In the genomic region with DNA sequence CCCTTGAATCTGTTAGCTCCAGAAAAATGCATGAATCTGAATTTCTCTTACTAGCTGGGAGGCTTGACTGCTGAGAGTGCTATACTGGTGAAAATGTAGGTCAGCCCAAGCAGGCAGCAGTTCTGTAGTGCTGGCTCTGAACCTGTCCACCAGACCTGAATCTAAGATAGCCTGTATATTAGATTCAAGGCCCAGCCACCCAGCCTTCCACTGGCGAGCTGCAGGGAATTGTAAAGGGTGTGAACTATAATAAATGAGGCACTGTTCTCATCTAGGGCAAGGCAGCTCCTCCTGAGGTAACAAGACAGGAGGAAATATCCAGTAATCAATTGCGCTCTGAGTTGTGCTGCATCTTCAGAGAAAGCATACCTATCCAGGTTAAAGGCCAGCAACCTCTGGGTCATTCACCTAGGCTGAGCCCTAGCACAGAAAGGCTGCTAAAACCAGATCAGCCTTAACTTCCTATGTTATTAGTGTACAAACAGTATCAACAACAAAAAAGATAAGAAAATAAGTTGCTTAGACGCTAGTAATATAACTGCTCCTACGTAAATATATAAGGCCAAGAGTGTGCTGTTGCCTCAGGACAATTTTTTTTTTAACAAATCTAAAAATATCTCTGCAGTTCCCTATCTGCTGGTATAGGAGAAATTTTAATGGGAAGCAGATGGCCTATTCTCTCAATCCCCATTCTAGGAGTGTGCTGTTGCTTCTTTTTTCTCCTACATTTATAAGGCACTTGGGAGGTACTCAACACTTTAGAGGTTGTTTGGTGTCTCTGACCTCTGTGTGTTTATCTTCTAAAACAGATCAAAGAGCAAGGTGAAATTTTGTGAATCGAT, we compare ENCODE assay signal across 1 cellular context.
TF ChIP-seq lines count a peak whose summit lies in the region.

No MANE protein-coding gene starts in this region.

TF ChIP-seq in HepG2, 621 proteins besides CTCF, POLR2A, EP300 and RAD21 (continued from another document and continues in another):
- TF ChIP-seq ZNF34 (CRISPR knock-in tag; IDR thresholded peaks at IDR 0.05; ENCODE audit: borderline replicate concordance) (no peak), HDAC1 (CRISPR knock-in tag; IDR thresholded peaks at IDR 0.05) (peak; percentile 44; the same call in 1 of the 2 replicates), ZNF30 (CRISPR knock-in tag; IDR thresholded peaks at IDR 0.05) (no peak), FOXO4 (CRISPR knock-in tag; conservative IDR thresholded peaks at IDR 0.05) (no peak), MEF2D (CRISPR knock-in tag; IDR thresholded peaks at IDR 0.05) (no peak), SUZ12 (IDR thresholded peaks at IDR 0.05; ENCODE audit: low read depth, low read length) (no peak), ERF (CRISPR knock-in tag; IDR thresholded peaks at IDR 0.05) (no peak), TEAD2 (CRISPR knock-in tag; IDR thresholded peaks at IDR 0.05) (no peak), ZNF251 (CRISPR knock-in tag; IDR thresholded peaks at IDR 0.05) (no peak), MAZ (IDR thresholded peaks at IDR 0.05; ENCODE audit: borderline replicate concordance, low read depth, low read length) (no peak), MAZ (CRISPR knock-in tag; IDR thresholded peaks at IDR 0.05; ENCODE audit: low read depth) (no peak), ZNF709 (CRISPR knock-in tag; IDR thresholded peaks at IDR 0.05) (no peak), FOXK1 (CRISPR knock-in tag; IDR thresholded peaks at IDR 0.05; ENCODE audit: borderline replicate concordance, low read depth) (no peak), SETDB1 (CRISPR knock-in tag; IDR thresholded peaks at IDR 0.05; ENCODE audit: borderline replicate concordance) (no peak), ZBTB49 (CRISPR knock-in tag; IDR thresholded peaks at IDR 0.05; ENCODE audit: borderline replicate concordance) (no peak), NR2F1 (CRISPR knock-in tag; IDR thresholded peaks at IDR 0.05) (0 out of 4 replicates have a peak, but pooled peaks of 1 of the 2 experiments have one; percentile 21), ZNF124 (CRISPR knock-in tag; IDR thresholded peaks at IDR 0.05) (no peak), SRSF1 (optimal IDR thresholded peaks at IDR 0.05; ENCODE audit: low read depth, low read length) (no peak), NFYB (CRISPR knock-in tag; IDR thresholded peaks at IDR 0.05) (no peak), PAF1 (CRISPR knock-in tag; IDR thresholded peaks at IDR 0.05) (no peak), GFI1 (CRISPR knock-in tag; IDR thresholded peaks at IDR 0.05; ENCODE audit: borderline replicate concordance) (no peak), FOXM1 (CRISPR knock-in tag; IDR thresholded peaks at IDR 0.05) (no peak), NRL (CRISPR knock-in tag; IDR thresholded peaks at IDR 0.05; ENCODE audit: borderline replicate concordance) (no peak), POLR2G (IDR thresholded peaks at IDR 0.05; ENCODE audit: low read depth, low read length) (no peak), NR2C2 (CRISPR knock-in tag; IDR thresholded peaks at IDR 0.05; ENCODE audit: borderline replicate concordance) (no peak), FOXP1 (IDR thresholded peaks at IDR 0.05) (no peak), FOXP1 (CRISPR knock-in tag; IDR thresholded peaks at IDR 0.05) (peak; percentile 33; the same call in 1 of the 2 replicates), FOXP4 (CRISPR knock-in tag; IDR thresholded peaks at IDR 0.05) (peak; percentile 33; the same call in 1 of the 2 replicates), ONECUT2 (CRISPR knock-in tag; IDR thresholded peaks at IDR 0.05) (peak; percentile 93), PHF20 (CRISPR knock-in tag; IDR thresholded peaks at IDR 0.05) (no peak), ZNF652 (CRISPR knock-in tag; IDR thresholded peaks at IDR 0.05; ENCODE audit: borderline replicate concordance, low read depth) (no peak), ZNF274 (CRISPR knock-in tag; IDR thresholded peaks at IDR 0.05) (no peak), ZBTB3 (CRISPR knock-in tag; IDR thresholded peaks at IDR 0.05; ENCODE audit: borderline replicate concordance, low read depth) (no peak), THAP11 (CRISPR knock-in tag; IDR thresholded peaks at IDR 0.05) (0 out of 2 replicates have a peak, but pooled peaks have one; percentile 19), ZNF841 (CRISPR knock-in tag; IDR thresholded peaks at IDR 0.05; ENCODE audit: borderline replicate concordance) (no peak), FOXA3 (CRISPR knock-in tag; IDR thresholded peaks at IDR 0.05) (0 out of 2 replicates have a peak, but pooled peaks have one; percentile 45), ZNF446 (CRISPR knock-in tag; IDR thresholded peaks at IDR 0.05) (no peak), SIX4 (CRISPR knock-in tag; IDR thresholded peaks at IDR 0.05) (no peak), NR2F2 (IDR thresholded peaks at IDR 0.05; ENCODE audit: borderline replicate concordance, low read depth) (peak; percentile 90), GTF3A (CRISPR knock-in tag; conservative IDR thresholded peaks at IDR 0.05) (no peak), ZNF441 (CRISPR knock-in tag; IDR thresholded peaks at IDR 0.05; ENCODE audit: borderline replicate concordance) (no peak), FOXO1 (CRISPR knock-in tag; IDR thresholded peaks at IDR 0.05) (no peak)
- TF ChIP-seq, protein P1, sequence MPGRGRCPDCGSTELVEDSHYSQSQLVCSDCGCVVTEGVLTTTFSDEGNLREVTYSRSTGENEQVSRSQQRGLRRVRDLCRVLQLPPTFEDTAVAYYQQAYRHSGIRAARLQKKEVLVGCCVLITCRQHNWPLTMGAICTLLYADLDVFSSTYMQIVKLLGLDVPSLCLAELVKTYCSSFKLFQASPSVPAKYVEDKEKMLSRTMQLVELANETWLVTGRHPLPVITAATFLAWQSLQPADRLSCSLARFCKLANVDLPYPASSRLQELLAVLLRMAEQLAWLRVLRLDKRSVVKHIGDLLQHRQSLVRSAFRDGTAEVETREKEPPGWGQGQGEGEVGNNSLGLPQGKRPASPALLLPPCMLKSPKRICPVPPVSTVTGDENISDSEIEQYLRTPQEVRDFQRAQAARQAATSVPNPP (CRISPR knock-in tag; IDR thresholded peaks at IDR 0.05), result no peak
- TF ChIP-seq, protein P2, sequence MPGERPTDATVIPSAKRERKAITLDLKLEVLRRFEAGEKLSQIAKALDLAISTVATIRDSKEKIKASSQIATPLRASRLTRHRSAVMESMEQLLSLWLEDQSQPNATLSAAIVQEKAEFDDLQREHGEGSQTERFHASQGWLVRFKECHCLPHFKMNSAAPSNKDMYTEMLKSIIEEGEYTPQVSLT (CRISPR knock-in tag; IDR thresholded peaks at IDR 0.05; ENCODE audit: borderline replicate concordance, low read depth), result no peak
- TF ChIP-seq, protein P3, sequence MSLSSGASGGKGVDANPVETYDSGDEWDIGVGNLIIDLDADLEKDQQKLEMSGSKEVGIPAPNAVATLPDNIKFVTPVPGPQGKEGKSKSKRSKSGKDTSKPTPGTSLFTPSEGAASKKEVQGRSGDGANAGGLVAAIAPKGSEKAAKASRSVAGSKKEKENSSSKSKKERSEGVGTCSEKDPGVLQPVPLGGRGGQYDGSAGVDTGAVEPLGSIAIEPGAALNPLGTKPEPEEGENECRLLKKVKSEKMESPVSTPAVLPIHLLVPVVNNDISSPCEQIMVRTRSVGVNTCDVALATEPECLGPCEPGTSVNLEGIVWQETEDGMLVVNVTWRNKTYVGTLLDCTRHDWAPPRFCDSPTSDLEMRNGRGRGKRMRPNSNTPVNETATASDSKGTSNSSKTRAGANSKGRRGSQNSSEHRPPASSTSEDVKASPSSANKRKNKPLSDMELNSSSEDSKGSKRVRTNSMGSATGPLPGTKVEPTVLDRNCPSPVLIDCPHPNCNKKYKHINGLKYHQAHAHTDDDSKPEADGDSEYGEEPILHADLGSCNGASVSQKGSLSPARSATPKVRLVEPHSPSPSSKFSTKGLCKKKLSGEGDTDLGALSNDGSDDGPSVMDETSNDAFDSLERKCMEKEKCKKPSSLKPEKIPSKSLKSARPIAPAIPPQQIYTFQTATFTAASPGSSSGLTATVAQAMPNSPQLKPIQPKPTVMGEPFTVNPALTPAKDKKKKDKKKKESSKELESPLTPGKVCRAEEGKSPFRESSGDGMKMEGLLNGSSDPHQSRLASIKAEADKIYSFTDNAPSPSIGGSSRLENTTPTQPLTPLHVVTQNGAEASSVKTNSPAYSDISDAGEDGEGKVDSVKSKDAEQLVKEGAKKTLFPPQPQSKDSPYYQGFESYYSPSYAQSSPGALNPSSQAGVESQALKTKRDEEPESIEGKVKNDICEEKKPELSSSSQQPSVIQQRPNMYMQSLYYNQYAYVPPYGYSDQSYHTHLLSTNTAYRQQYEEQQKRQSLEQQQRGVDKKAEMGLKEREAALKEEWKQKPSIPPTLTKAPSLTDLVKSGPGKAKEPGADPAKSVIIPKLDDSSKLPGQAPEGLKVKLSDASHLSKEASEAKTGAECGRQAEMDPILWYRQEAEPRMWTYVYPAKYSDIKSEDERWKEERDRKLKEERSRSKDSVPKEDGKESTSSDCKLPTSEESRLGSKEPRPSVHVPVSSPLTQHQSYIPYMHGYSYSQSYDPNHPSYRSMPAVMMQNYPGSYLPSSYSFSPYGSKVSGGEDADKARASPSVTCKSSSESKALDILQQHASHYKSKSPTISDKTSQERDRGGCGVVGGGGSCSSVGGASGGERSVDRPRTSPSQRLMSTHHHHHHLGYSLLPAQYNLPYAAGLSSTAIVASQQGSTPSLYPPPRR (CRISPR knock-in tag; IDR thresholded peaks at IDR 0.05; ENCODE audit: borderline replicate concordance), result 0 out of 2 replicates have a peak, but pooled peaks have one; percentile 25
- TF ChIP-seq, protein P4, sequence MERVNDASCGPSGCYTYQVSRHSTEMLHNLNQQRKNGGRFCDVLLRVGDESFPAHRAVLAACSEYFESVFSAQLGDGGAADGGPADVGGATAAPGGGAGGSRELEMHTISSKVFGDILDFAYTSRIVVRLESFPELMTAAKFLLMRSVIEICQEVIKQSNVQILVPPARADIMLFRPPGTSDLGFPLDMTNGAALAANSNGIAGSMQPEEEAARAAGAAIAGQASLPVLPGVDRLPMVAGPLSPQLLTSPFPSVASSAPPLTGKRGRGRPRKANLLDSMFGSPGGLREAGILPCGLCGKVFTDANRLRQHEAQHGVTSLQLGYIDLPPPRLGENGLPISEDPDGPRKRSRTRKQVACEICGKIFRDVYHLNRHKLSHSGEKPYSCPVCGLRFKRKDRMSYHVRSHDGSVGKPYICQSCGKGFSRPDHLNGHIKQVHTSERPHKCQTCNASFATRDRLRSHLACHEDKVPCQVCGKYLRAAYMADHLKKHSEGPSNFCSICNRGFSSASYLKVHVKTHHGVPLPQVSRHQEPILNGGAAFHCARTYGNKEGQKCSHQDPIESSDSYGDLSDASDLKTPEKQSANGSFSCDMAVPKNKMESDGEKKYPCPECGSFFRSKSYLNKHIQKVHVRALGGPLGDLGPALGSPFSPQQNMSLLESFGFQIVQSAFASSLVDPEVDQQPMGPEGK (CRISPR knock-in tag; IDR thresholded peaks at IDR 0.05), result no peak
